In genomic region chr14:65077318-65077717, GRCh38 we compare ENCODE assay signal across 25 cellular contexts.
"Had no signal": no experiment of that assay in that cellular context is flagged by ENCODE, and none has a peak within 500 bp of the region (broad histone marks: within the 10 kb centered on the region; RNA-seq: fewer than 3 reads in every experiment).

No MANE protein-coding gene starts in this region.

- H3K4me3 ChIP-seq: ascending aorta, cardiac muscle cell, coronary artery, dorsolateral prefrontal cortex, gastrocnemius medialis, ovary, right lobe of liver, tibial nerve had no signal

- DNase-seq: activated CD4-positive, alpha-beta T cell treated with anti-CD3 and anti-CD28 coated beads, Interleukin-2, amount 50 U/mL, for 1 hour; activated CD8-positive, alpha-beta T cell treated with anti-CD3 and anti-CD28 coated beads for 36 hours; activated effector memory CD4-positive, alpha-beta T cell treated with Interleukin-2 at 50 U/mL for 16 hours; activated naive CD4-positive, alpha-beta T cell treated with anti-CD3 and anti-CD28 coated beads, Interleukin-2, amount 10 ng/mL, durations not matched to agents 7 days and 5 days; activated naive CD8-positive, alpha-beta T cell treated with anti-CD3 and anti-CD28 coated beads, Interleukin-2, amount 10 ng/mL, durations not matched to agents 7 days and 5 days; dorsolateral prefrontal cortex; effector memory CD8-positive, alpha-beta T cell; erythroblast; gastrocnemius medialis; glutamatergic neuron; left cardiac atrium; mammary epithelial cell; naive B cell; nephron progenitor cell; ovary; right lobe of liver; stimulated activated CD4-positive, alpha-beta T cell treated with anti-CD3 and anti-CD28 coated beads, Interleukin-2, amount 100 ng/mL, for 48 hours; stimulated activated naive CD4-positive, alpha-beta T cell treated with Interleukin-2 at 50 U/mL for 16 hours had no signal

- ATAC-seq: activated CD8-positive, alpha-beta T cell treated with anti-CD3 and anti-CD28 coated beads for 36 hours; effector memory CD8-positive, alpha-beta T cell; gastrocnemius medialis; left cardiac atrium; right lobe of liver had no signal

- H3K27me3 ChIP-seq: ascending aorta, cardiac muscle cell, dorsolateral prefrontal cortex, gastrocnemius medialis, ovary, right lobe of liver, tibial nerve had no signal

- H3K9me3 ChIP-seq: ascending aorta, gastrocnemius medialis, ovary, right lobe of liver, tibial nerve had no signal

- H3K36me3 ChIP-seq: ovary had no signal

- H3K27me3 Mint-ChIP-seq: activated CD8-positive, alpha-beta T cell treated with anti-CD3 and anti-CD28 coated beads for 36 hours; activated naive CD4-positive, alpha-beta T cell treated with anti-CD3 and anti-CD28 coated beads, Interleukin-2, amount 10 ng/mL, durations not matched to agents 7 days and 5 days; activated naive CD8-positive, alpha-beta T cell treated with anti-CD3 and anti-CD28 coated beads, Interleukin-2, amount 10 ng/mL, durations not matched to agents 7 days and 5 days; brain; effector memory CD8-positive, alpha-beta T cell; naive B cell; progenitor cell of endocrine pancreas had no signal

- H3K4me3 Mint-ChIP-seq: activated CD8-positive, alpha-beta T cell treated with anti-CD3 and anti-CD28 coated beads for 36 hours; activated naive CD4-positive, alpha-beta T cell treated with anti-CD3 and anti-CD28 coated beads, Interleukin-2, amount 10 ng/mL, durations not matched to agents 7 days and 5 days; activated naive CD8-positive, alpha-beta T cell treated with anti-CD3 and anti-CD28 coated beads, Interleukin-2, amount 10 ng/mL, durations not matched to agents 7 days and 5 days; brain; effector memory CD8-positive, alpha-beta T cell; mesothelial cell of epicardium; naive B cell; nephron progenitor cell had no signal

- H3K27ac ChIP-seq: ascending aorta, cardiac muscle cell, coronary artery, ovary, right lobe of liver, tibial nerve had no signal

- H3K27ac Mint-ChIP-seq: activated CD8-positive, alpha-beta T cell treated with anti-CD3 and anti-CD28 coated beads for 36 hours; activated naive CD4-positive, alpha-beta T cell treated with anti-CD3 and anti-CD28 coated beads, Interleukin-2, amount 10 ng/mL, durations not matched to agents 7 days and 5 days; activated naive CD8-positive, alpha-beta T cell treated with anti-CD3 and anti-CD28 coated beads, Interleukin-2, amount 10 ng/mL, durations not matched to agents 7 days and 5 days; brain; mesothelial cell of epicardium; nephron progenitor cell; progenitor cell of endocrine pancreas had no signal

- H3K9me3 Mint-ChIP-seq: activated CD8-positive, alpha-beta T cell treated with anti-CD3 and anti-CD28 coated beads for 36 hours; activated naive CD4-positive, alpha-beta T cell treated with anti-CD3 and anti-CD28 coated beads, Interleukin-2, amount 10 ng/mL, durations not matched to agents 7 days and 5 days; activated naive CD8-positive, alpha-beta T cell treated with anti-CD3 and anti-CD28 coated beads, Interleukin-2, amount 10 ng/mL, durations not matched to agents 7 days and 5 days; brain; effector memory CD8-positive, alpha-beta T cell; mesothelial cell of epicardium; naive B cell; nephron progenitor cell had no signal
